ENCODE assay signal across 11 cellular contexts in genomic region chr5:7907612-7908011, GRCh38. TPM values are rescaled to one million over a fixed set of nuclear protein-coding genes. Genes with fewer than 3 reads are reported as not detected.
"Had no signal": no experiment of that assay in that cellular context is flagged by ENCODE, and none has a peak within 500 bp of the region (broad histone marks: within the 10 kb centered on the region; RNA-seq: fewer than 3 reads in every experiment).

No MANE protein-coding gene starts in this region.

- H2AFZ ChIP-seq: GM23248 had no signal

- H3K9me3 ChIP-seq: HAP-1 had no signal

- ATAC-seq: HCT116 had no signal

- DNase-seq: GM23248, GOT3, H7, HFFc6, KG1 had no signal

- H3K4me1 ChIP-seq: HAP-1 had no signal

- H3K27ac ChIP-seq: GM23248, HL-60 had no signal

- H3K4me3 ChIP-seq: GM23248, HAP-1 had no signal

- H3K9ac ChIP-seq: GM23248 had no signal

RNA-seq across cellular contexts. Expression of gene CFAP90, which starts 56.7 kb away (rescaled TPM):
- total RNA-seq: H4, H7, HFFc6, HT1080 had no signal
- polyA plus RNA-seq: IgD-negative memory B cell had no signal
